ENCODE assay signal across 8 cellular contexts in genomic region chr18:74171910-74172606, GRCh38. TPM values are rescaled to one million over a fixed set of nuclear protein-coding genes. Genes with fewer than 3 reads are reported as not detected.
A peak's percentile ranks its signal among the peaks of the same experiment; 100 is the strongest.
DNase-seq lines count a peak whose midpoint lies in the region; ATAC-seq lines count a peak whose summit lies in the region.

No MANE protein-coding gene starts in this region.

- peaks cover 8 to 10% of the 10 kb centered on the region in 2 donors for H3K4me1 Mint-ChIP-seq in effector memory CD8-positive, alpha-beta T cell (ENCODE audit: low read depth in 2 of 2)

- H3K4me3 Mint-ChIP-seq in effector memory CD8-positive, alpha-beta T cell, result peak overlapping the region; percentile 55 to 69

- intact Hi-C loops in Right ventricle myocardium superior (cut with DNase I), result no loop called here

- H3K27me3 Mint-ChIP-seq in effector memory CD8-positive, alpha-beta T cell, result peaks cover 71 to 76% of the 10 kb centered on the region in 2 donors

- H3K27ac Mint-ChIP-seq in effector memory CD8-positive, alpha-beta T cell, result peak overlapping the region in 1 of 2 donors; percentile 68

- ATAC-seq in GM21381 (IDR thresholded peaks at IDR 0.05; ENCODE audit: unreplicated experiment), result peak; percentile 88
- ATAC-seq in HG03520 (IDR thresholded peaks at IDR 0.05; ENCODE audit: unreplicated experiment), result peak; percentile 98
- ATAC-seq in effector memory CD8-positive, alpha-beta T cell (replicated peaks), result peak; percentile 32
- no peak for ATAC-seq in Right ventricle myocardium superior (ENCODE audit: poor library complexity)

- H3K36me3 Mint-ChIP-seq in effector memory CD8-positive, alpha-beta T cell (ENCODE audit: insufficient read depth), result no peaks in the 10 kb centered on the region

- DNase-seq in DMS53 (lab: John Stamatoyannopoulos, UW) (peak; percentile 45), cerebellar nuclear complex (lab: John Stamatoyannopoulos, UW) (no peak), Right ventricle myocardium superior (no peak), putamen (ENCODE audit: low spot score) (no peak), dermis blood vessel endothelial cell (no peak)
- no peak for DNase-seq in effector memory CD8-positive, alpha-beta T cell

- H3K9me3 Mint-ChIP-seq in effector memory CD8-positive, alpha-beta T cell, result no peaks in the 10 kb centered on the region

RNA-seq across cellular contexts. Expression of gene TIMM21, which starts 23.7 kb away (rescaled TPM):
- total RNA-seq in Right ventricle myocardium superior, result 158 TPM
- total RNA-seq in dermis blood vessel endothelial cell, result 20.4 and 32.5 TPM in 2 replicates

RNA-seq across cellular contexts. Expression of gene FBXO15, which starts 24.4 kb away (rescaled TPM):
- total RNA-seq in Right ventricle myocardium superior, result not detected
- total RNA-seq in dermis blood vessel endothelial cell, result 1.7 TPM in 1 of 2 replicates, not detected in the other
